In the genomic region with DNA sequence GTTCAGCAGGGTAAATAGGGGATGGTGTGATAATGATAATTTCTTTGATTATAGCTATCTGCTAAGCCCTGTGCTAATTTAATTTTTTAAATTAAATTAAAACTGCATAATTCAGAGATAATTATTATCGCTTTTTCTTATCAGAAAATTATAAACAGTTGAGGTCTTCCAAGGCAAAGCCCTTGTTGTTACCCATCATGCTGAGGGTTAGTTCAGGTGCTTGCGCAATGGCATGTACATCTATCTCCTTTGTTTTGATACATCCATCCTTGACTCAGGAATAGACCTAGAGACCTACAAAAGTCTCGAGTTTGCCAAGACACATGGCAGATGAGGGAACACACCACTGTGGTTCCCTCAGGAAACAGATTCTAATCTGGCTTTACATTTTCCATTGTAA, we compare ENCODE assay signal across 3 cellular contexts.
TF ChIP-seq lines count a peak whose summit lies in the region.

No MANE protein-coding gene starts in this region.

TF ChIP-seq in HepG2, 621 proteins besides CTCF, POLR2A, EP300 and RAD21:
- TF ChIP-seq CREB1 (IDR thresholded peaks at IDR 0.05) (no peak), CREB1 (CRISPR knock-in tag; IDR thresholded peaks at IDR 0.05) (no peak), MYC (CRISPR knock-in tag; IDR thresholded peaks at IDR 0.05; ENCODE audit: borderline replicate concordance) (no peak), CEBPB (IDR thresholded peaks at IDR 0.05; ENCODE audit: borderline replicate concordance, low read depth, low read length) (peak; percentile 67; the same call in 1 of the 2 replicates), PAF1 (CRISPR knock-in tag; IDR thresholded peaks at IDR 0.05) (no peak), KDM3A (CRISPR knock-in tag; IDR thresholded peaks at IDR 0.05; ENCODE audit: low read depth) (no peak), KLF9 (CRISPR knock-in tag; IDR thresholded peaks at IDR 0.05; ENCODE audit: low read depth) (no peak), ZNF652 (CRISPR knock-in tag; IDR thresholded peaks at IDR 0.05; ENCODE audit: borderline replicate concordance, low read depth) (no peak)

TF ChIP-seq in IMR-90, 13 proteins besides CTCF, POLR2A, EP300 and RAD21:
- TF ChIP-seq BHLHE40 (IDR thresholded peaks at IDR 0.05; ENCODE audit: low read depth, low read length) (no peak), CEBPB (IDR thresholded peaks at IDR 0.05; ENCODE audit: low read depth, low read length) (peak; percentile 66)
TF ChIP-seq in IMR-90: peak in this region for 1.

TF ChIP-seq in H1, 55 proteins besides CTCF, POLR2A, EP300 and RAD21:
- peak; percentile 58; the same call in 1 of the 2 replicates for TF ChIP-seq CEBPB (IDR thresholded peaks at IDR 0.05; ENCODE audit: low read depth, low read length)
- no peak for TF ChIP-seq YY1 (IDR thresholded peaks at IDR 0.05; ENCODE audit: low read depth, low read length)
